In the genomic region with DNA sequence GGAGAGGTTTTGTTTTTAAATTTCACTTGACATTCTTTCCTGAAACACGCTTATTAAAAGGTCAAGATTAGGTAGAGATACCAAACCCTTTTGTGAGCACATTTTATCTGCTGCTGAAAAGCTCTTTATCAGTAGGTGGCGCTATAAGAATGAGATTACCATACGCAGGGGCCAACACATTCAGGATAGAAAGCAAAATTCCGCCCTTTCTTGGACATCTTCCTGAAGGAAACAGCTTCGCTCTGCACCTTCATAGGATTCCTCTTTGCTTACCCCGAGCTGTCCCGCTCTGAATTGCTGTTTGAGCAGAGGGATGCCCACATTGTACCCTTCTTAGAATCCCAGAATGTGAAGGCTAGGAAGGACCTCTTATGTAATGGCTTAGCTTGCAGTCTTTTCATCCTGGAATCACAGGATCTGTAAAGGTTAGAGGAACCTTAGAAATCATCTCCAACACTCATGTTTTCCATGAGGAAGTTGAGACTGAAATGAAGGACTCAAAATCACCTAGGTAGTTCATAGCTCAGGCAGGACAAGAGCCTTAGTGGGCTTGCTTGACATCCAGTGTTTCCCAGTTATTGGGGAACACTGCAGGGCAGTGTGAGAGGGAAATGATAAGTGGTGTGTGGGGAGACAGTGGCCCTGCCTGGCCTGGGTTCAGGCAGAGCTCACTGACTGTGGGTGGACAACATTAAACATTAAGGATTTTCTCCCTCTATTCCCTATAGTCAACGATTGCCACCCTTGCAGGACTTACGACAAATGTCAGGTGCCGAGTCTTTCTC, we compare ENCODE assay signal across 8 cellular contexts. TPM values are rescaled to one million over a fixed set of nuclear protein-coding genes. Genes with fewer than 3 reads are reported as not detected.
DNase-seq lines count a peak whose midpoint lies in the region; ATAC-seq and TF ChIP-seq lines count a peak whose summit lies in the region.

No MANE protein-coding gene starts in this region.

- no peaks in the 10 kb centered on the region for H3K27me3 ChIP-seq in liver (ENCODE audit: control insufficient read depth in 4 of 4, insufficient read depth in 4 of 4, low read length in 3 of 4)

- WGBS in liver: 30% methylated on average over 10 of the region's 10 CpGs

- H3K36me3 ChIP-seq in liver (ENCODE audit: control insufficient read depth in 4 of 4, insufficient read depth in 3 of 4, low read depth in 1 of 4, low read length in 3 of 4): no peaks in the 10 kb centered on the region

- peak; percentile 62 for DNase-seq in activated CD8-positive, alpha-beta memory T cell treated with anti-CD3 and anti-CD28 coated beads for 24 hours
- DNase-seq in activated CD8-positive, alpha-beta memory T cell treated with anti-CD3 and anti-CD28 coated beads, Interleukin-2, amount 50 U/mL, for 4 hours: no peak
- DNase-seq in NAMALWA (ENCODE audit: low spot score) (peak; percentile 56), RWPE1 (ENCODE audit: low spot score) (peak; percentile 75), dermis microvascular lymphatic vessel endothelial cell (ENCODE audit: low read depth in 2 of 2) (peak; percentile 21 to 57)

- TF ChIP-seq RAD21 in liver (IDR thresholded peaks at IDR 0.05): peak; percentile 96

- H3K27ac ChIP-seq in RWPE1 (no peak overlapping the region), liver (ENCODE audit: low read depth in 1 of 2, low read length in 2 of 2) (no peak overlapping the region)

- no peaks in the 10 kb centered on the region for H3K9me3 ChIP-seq in liver (ENCODE audit: control insufficient read depth in 4 of 4, low read length in 3 of 4)

- POLR2A ChIA-PET in RWPE1 (lab: Yijun Ruan, JAX; ENCODE audit: low non-redundant PET): no interaction called here

- TF ChIP-seq CTCF in RWPE1 (conservative IDR thresholded peaks at IDR 0.05; ENCODE audit: low read depth): peak; percentile 75
- TF ChIP-seq CTCF in liver (IDR thresholded peaks at IDR 0.05; ENCODE audit: low read depth, low read length, missing input control): peak; percentile 79

- H3K4me3 ChIP-seq in liver (ENCODE audit: low read depth in 1 of 3, low read length in 3 of 3): no peak overlapping the region

- ATAC-seq in GM19455 (IDR thresholded peaks at IDR 0.05; ENCODE audit: unreplicated experiment) (no peak), GM19023 (IDR thresholded peaks at IDR 0.05; ENCODE audit: unreplicated experiment) (no peak)

- H3K4me1 ChIP-seq in liver (ENCODE audit: control insufficient read depth in 4 of 4, insufficient read depth in 4 of 4, low read length in 3 of 4): no peaks in the 10 kb centered on the region

- CTCF ChIA-PET in RWPE1 (lab: Yijun Ruan, JAX): interaction anchor here (0.5 to 4.0 kb wide), 33 partner anchors 11 to 1536 kb away, joined by 3 to 77 read pairs (median 4); a partner anchor contains a TSS

- no peak overlapping the region for H3K9ac ChIP-seq in liver (ENCODE audit: low read depth in 1 of 2, low read length in 2 of 2)

TF ChIP-seq in liver, 16 proteins besides CTCF, POLR2A, EP300 and RAD21:
- TF ChIP-seq FOXA1 (IDR thresholded peaks at IDR 0.05): no peak
- TF ChIP-seq GABPA (IDR thresholded peaks at IDR 0.05 in 1 of 2, conservative IDR thresholded peaks at IDR 0.05 in 1 of 2): no peak
- TF ChIP-seq, protein P1, sequence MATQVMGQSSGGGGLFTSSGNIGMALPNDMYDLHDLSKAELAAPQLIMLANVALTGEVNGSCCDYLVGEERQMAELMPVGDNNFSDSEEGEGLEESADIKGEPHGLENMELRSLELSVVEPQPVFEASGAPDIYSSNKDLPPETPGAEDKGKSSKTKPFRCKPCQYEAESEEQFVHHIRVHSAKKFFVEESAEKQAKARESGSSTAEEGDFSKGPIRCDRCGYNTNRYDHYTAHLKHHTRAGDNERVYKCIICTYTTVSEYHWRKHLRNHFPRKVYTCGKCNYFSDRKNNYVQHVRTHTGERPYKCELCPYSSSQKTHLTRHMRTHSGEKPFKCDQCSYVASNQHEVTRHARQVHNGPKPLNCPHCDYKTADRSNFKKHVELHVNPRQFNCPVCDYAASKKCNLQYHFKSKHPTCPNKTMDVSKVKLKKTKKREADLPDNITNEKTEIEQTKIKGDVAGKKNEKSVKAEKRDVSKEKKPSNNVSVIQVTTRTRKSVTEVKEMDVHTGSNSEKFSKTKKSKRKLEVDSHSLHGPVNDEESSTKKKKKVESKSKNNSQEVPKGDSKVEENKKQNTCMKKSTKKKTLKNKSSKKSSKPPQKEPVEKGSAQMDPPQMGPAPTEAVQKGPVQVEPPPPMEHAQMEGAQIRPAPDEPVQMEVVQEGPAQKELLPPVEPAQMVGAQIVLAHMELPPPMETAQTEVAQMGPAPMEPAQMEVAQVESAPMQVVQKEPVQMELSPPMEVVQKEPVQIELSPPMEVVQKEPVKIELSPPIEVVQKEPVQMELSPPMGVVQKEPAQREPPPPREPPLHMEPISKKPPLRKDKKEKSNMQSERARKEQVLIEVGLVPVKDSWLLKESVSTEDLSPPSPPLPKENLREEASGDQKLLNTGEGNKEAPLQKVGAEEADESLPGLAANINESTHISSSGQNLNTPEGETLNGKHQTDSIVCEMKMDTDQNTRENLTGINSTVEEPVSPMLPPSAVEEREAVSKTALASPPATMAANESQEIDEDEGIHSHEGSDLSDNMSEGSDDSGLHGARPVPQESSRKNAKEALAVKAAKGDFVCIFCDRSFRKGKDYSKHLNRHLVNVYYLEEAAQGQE (IDR thresholded peaks at IDR 0.05): no peak
- TF ChIP-seq FOXA2 (IDR thresholded peaks at IDR 0.05): no peak
- no peak for TF ChIP-seq EGR1 (IDR thresholded peaks at IDR 0.05; ENCODE audit: low read depth in 2 of 2)
- TF ChIP-seq YY1 (IDR thresholded peaks at IDR 0.05): no peak
- TF ChIP-seq JUND (IDR thresholded peaks at IDR 0.05): no peak
- TF ChIP-seq, protein P2, sequence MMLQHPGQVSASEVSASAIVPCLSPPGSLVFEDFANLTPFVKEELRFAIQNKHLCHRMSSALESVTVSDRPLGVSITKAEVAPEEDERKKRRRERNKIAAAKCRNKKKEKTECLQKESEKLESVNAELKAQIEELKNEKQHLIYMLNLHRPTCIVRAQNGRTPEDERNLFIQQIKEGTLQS (IDR thresholded peaks at IDR 0.05): no peak
- TF ChIP-seq SP1 (IDR thresholded peaks at IDR 0.05): no peak
- TF ChIP-seq, protein P3, sequence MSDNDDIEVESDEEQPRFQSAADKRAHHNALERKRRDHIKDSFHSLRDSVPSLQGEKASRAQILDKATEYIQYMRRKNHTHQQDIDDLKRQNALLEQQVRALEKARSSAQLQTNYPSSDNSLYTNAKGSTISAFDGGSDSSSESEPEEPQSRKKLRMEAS (IDR thresholded peaks at IDR 0.05): no peak
- TF ChIP-seq RXRA (IDR thresholded peaks at IDR 0.05): no peak
- TF ChIP-seq TAF1 (conservative IDR thresholded peaks at IDR 0.05): no peak
TF ChIP-seq in liver: peak in this region for 0.

RNA-seq across cellular contexts. Expression of a gene that starts 38.7 kb away (rescaled TPM):
- total RNA-seq in dermis microvascular lymphatic vessel endothelial cell (10.4 and 10.5 TPM in 2 replicates), liver (10 to 100 TPM in 1 of 2 donors, 1 to 10 TPM in 1; 9.8 to 16.6 TPM)
- polyA plus RNA-seq in liver: 10 to 100 TPM in 1 of 2 donors, 1 to 10 TPM in 1; 5.7 to 10.4 TPM
